ENCODE assay signal across 9 cellular contexts in the genomic region with DNA sequence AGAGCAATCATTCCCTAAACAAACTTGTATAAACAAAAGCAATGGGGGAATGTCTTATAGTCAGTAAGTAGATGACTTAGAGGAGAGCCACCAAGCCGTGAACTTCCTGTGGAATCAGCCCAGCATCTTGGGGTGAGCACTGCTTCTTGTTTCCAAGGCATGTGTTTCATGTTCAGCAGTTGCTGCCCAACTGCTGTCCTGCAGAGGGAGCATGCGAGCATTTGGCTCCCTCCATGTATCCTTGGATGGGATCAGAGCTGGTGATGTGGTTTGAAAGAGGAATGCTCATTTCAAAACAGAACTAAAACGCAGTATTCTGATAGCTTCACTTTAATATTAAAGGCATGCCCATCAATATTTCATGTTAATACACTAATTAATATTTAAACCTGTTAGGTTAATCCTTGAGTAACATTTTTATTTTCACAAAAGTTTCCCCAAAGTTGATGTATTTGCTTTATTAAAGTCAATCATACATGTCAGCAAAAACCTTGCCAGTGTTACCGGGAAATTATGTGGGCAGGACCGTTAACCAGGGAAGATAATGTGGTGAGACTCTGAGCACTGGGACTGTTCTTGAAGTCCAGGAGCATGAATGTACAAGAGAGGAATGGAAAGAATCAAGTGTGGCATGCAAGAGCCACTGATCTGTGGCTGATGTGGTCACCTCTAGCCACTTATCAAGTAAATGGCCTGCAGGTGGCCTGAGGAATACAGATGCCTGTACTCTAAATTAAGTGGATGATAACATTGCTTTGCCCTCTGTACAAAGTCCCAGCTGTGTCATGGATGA.
A peak's percentile ranks its signal among the peaks of the same experiment; 100 is the strongest.
DNase-seq lines count a peak whose midpoint lies in the region; ATAC-seq and TF ChIP-seq lines count a peak whose summit lies in the region.
"Had no signal": no experiment of that assay in that cellular context is flagged by ENCODE, and none has a peak within 500 bp of the region (broad histone marks: within the 10 kb centered on the region; RNA-seq: fewer than 3 reads in every experiment).

No MANE protein-coding gene starts in this region.

- H3K9me3 Mint-ChIP-seq in stimulated activated naive B cell treated with anti-CD40 and anti-IgM and Interleukin-4, amounts not matched to agents 10 μg/mL and 1 μg/mL and 100 μg/mL, for 72 hours: peaks cover 2 to 4% of the 10 kb centered on the region in 2 donors

- H4K20me1 ChIP-seq in OCI-LY7 (ENCODE audit: insufficient read depth, low read length): no peaks in the 10 kb centered on the region

- no peaks in the 10 kb centered on the region for H3K9me3 ChIP-seq in OCI-LY7 (ENCODE audit: low read length)

- no peaks in the 10 kb centered on the region for H3K79me2 ChIP-seq in OCI-LY7 (ENCODE audit: insufficient read depth, low read depth, low read length)

- intact Hi-C loops in OCI-LY7 (cut with micrococcal nuclease; ENCODE audit: unreplicated experiment): loop anchor here (5.0 kb wide), 1 partner anchor 757 kb away; no protein-coding TSS in a partner anchor

- H3K4me1 Mint-ChIP-seq in stimulated activated naive B cell treated with anti-CD40 and anti-IgM and Interleukin-4, amounts not matched to agents 10 μg/mL and 1 μg/mL and 100 μg/mL, for 72 hours: no peaks in the 10 kb centered on the region

- H3K36me3 ChIP-seq in OCI-LY7 (ENCODE audit: insufficient read depth, low read length): no peaks in the 10 kb centered on the region

- no peak overlapping the region for H3K27ac ChIP-seq in OCI-LY7 (ENCODE audit: low read depth, low read length, poor library complexity, severe bottlenecking)

- H3K27me3 Mint-ChIP-seq in stimulated activated naive B cell treated with anti-CD40 and anti-IgM and Interleukin-4, amounts not matched to agents 10 μg/mL and 1 μg/mL and 100 μg/mL, for 72 hours: peaks cover 0 to 6% of the 10 kb centered on the region in 2 donors

- POLR2A ChIA-PET in OCI-LY7 (lab: Charles Lee): no interaction called here

- TF ChIP-seq CTCF in GM12875 (IDR thresholded peaks at IDR 0.05; ENCODE audit: borderline replicate concordance, insufficient read depth, low read depth, low read length) (peak; percentile 69), OCI-LY7 (conservative IDR thresholded peaks at IDR 0.05; ENCODE audit: low read length) (peak; percentile 74), epithelial cell of proximal tubule (conservative IDR thresholded peaks at IDR 0.05; ENCODE audit: low read depth, low read length) (peak; percentile 87)

- no peak overlapping the region for H3K27ac Mint-ChIP-seq in stimulated activated naive B cell treated with anti-CD40 and anti-IgM and Interleukin-4, amounts not matched to agents 10 μg/mL and 1 μg/mL and 100 μg/mL, for 72 hours
- H3K27ac Mint-ChIP-seq: naive thymus-derived CD8-positive, alpha-beta T cell had no signal

- H3K4me3 ChIP-seq in GM12875 (ENCODE audit: low read depth, low read length): no peak overlapping the region
- H3K4me3 ChIP-seq in OCI-LY7 (ENCODE audit: low read depth, low read length, poor library complexity, severe bottlenecking): no peak overlapping the region
- no peak overlapping the region for H3K4me3 ChIP-seq in epithelial cell of proximal tubule (ENCODE audit: low read depth, low read length)

- BruUV-seq in OCI-LY7 (replicated peaks; lab: Mats Ljungman, UMichigan): no TSS peak

- DNase-seq in C1 segment of cervical spinal cord (lab: John Stamatoyannopoulos, UW) (peak in 12 of 14 donors; percentile 1 to 43 (median 17)), OCI-LY7 (ENCODE audit: low spot score) (peak; percentile 10), epithelial cell of proximal tubule (ENCODE audit: low read depth) (no peak), middle frontal gyrus (ENCODE audit: extremely low spot score, low spot score) (peak; percentile 37), NCI-H2227 (lab: John Stamatoyannopoulos, UW; ENCODE audit: unreplicated experiment) (no peak)
- no peak for DNase-seq in stimulated activated naive B cell treated with anti-CD40 and anti-IgM and Interleukin-4, amounts not matched to agents 10 μg/mL and 1 μg/mL and 100 μg/mL, for 72 hours

- H3K36me3 Mint-ChIP-seq in stimulated activated naive B cell treated with anti-CD40 and anti-IgM and Interleukin-4, amounts not matched to agents 10 μg/mL and 1 μg/mL and 100 μg/mL, for 72 hours: no peaks in the 10 kb centered on the region
- H3K36me3 Mint-ChIP-seq: naive thymus-derived CD8-positive, alpha-beta T cell had no signal

- no peak overlapping the region for H2AFZ ChIP-seq in OCI-LY7 (ENCODE audit: low read length)

- CTCF ChIA-PET in OCI-LY7 (lab: Charles Lee; ENCODE audit: unreplicated experiment): no interaction called here

- H3K4me1 ChIP-seq in OCI-LY7 (ENCODE audit: insufficient read depth, low read length, poor library complexity, severe bottlenecking): no peaks in the 10 kb centered on the region

- no peak overlapping the region for H3K4me2 ChIP-seq in OCI-LY7 (ENCODE audit: low read length)

- no peak for ATAC-seq in stimulated activated naive B cell treated with anti-CD40 and anti-IgM and Interleukin-4, amounts not matched to agents 10 μg/mL and 1 μg/mL and 100 μg/mL, for 72 hours (replicated peaks)
- no peak for ATAC-seq in GM19351 (IDR thresholded peaks at IDR 0.05; ENCODE audit: unreplicated experiment)
- ATAC-seq: naive thymus-derived CD8-positive, alpha-beta T cell had no signal

- no peak overlapping the region for H3K4me3 Mint-ChIP-seq in stimulated activated naive B cell treated with anti-CD40 and anti-IgM and Interleukin-4, amounts not matched to agents 10 μg/mL and 1 μg/mL and 100 μg/mL, for 72 hours
- H3K4me3 Mint-ChIP-seq: naive thymus-derived CD8-positive, alpha-beta T cell had no signal

- no peaks in the 10 kb centered on the region for H3K9me2 ChIP-seq in OCI-LY7 (ENCODE audit: insufficient read depth, low read length)

Comparison
In these comparisons a context has a peak if more than half of its experiments do, and no peak if none do; other contexts are left out.
1. DNase-seq: peak in C1 segment of cervical spinal cord (12 of 14), OCI-LY7 (single experiment) and middle frontal gyrus (single experiment); none in epithelial cell of proximal tubule (single experiment), NCI-H2227 (single experiment) and stimulated activated naive B cell treated with anti-CD40 and anti-IgM and Interleukin-4, amounts not matched to agents 10 μg/mL and 1 μg/mL and 100 μg/mL, for 72 hours (single experiment).
2. Peak in every context shown above with its lines, with median percentiles within 50 percentile points of each other: CTCF ChIP-seq.